1 cellular context compared by ENCODE assay signal in genomic region chr12:111367661-111368221, GRCh38.
A peak's percentile ranks its signal among the peaks of the same experiment; 100 is the strongest.
TF ChIP-seq lines count a peak whose summit lies in the region.

No MANE protein-coding gene starts in this region.

TF ChIP-seq in HepG2, 621 proteins besides CTCF, POLR2A, EP300 and RAD21 (continued from another document and continues in another):
- TF ChIP-seq TFDP2 (CRISPR knock-in tag; IDR thresholded peaks at IDR 0.05) = peak; percentile 50; the same call in 1 of the 2 replicates
- TF ChIP-seq KDM1A (CRISPR knock-in tag; IDR thresholded peaks at IDR 0.05) = peak; percentile 93
- peak; percentile 84 for TF ChIP-seq AKAP8 (CRISPR knock-in tag; IDR thresholded peaks at IDR 0.05)
- peak; percentile 45 for TF ChIP-seq CEBPG (CRISPR knock-in tag; IDR thresholded peaks at IDR 0.05)
- peak; percentile 57; the same call in 1 of the 2 replicates for TF ChIP-seq CHD4 (IDR thresholded peaks at IDR 0.05; ENCODE audit: borderline replicate concordance, low read length)
- TF ChIP-seq ZMAT3 (CRISPR knock-in tag; conservative IDR thresholded peaks at IDR 0.05) = peak; percentile 86; the same call in 1 of the 2 replicates
- TF ChIP-seq ZNF879 (CRISPR knock-in tag; IDR thresholded peaks at IDR 0.05) = no peak
- peak; percentile 77 for TF ChIP-seq THAP11 (CRISPR knock-in tag; IDR thresholded peaks at IDR 0.05)
- TF ChIP-seq, protein P1, sequence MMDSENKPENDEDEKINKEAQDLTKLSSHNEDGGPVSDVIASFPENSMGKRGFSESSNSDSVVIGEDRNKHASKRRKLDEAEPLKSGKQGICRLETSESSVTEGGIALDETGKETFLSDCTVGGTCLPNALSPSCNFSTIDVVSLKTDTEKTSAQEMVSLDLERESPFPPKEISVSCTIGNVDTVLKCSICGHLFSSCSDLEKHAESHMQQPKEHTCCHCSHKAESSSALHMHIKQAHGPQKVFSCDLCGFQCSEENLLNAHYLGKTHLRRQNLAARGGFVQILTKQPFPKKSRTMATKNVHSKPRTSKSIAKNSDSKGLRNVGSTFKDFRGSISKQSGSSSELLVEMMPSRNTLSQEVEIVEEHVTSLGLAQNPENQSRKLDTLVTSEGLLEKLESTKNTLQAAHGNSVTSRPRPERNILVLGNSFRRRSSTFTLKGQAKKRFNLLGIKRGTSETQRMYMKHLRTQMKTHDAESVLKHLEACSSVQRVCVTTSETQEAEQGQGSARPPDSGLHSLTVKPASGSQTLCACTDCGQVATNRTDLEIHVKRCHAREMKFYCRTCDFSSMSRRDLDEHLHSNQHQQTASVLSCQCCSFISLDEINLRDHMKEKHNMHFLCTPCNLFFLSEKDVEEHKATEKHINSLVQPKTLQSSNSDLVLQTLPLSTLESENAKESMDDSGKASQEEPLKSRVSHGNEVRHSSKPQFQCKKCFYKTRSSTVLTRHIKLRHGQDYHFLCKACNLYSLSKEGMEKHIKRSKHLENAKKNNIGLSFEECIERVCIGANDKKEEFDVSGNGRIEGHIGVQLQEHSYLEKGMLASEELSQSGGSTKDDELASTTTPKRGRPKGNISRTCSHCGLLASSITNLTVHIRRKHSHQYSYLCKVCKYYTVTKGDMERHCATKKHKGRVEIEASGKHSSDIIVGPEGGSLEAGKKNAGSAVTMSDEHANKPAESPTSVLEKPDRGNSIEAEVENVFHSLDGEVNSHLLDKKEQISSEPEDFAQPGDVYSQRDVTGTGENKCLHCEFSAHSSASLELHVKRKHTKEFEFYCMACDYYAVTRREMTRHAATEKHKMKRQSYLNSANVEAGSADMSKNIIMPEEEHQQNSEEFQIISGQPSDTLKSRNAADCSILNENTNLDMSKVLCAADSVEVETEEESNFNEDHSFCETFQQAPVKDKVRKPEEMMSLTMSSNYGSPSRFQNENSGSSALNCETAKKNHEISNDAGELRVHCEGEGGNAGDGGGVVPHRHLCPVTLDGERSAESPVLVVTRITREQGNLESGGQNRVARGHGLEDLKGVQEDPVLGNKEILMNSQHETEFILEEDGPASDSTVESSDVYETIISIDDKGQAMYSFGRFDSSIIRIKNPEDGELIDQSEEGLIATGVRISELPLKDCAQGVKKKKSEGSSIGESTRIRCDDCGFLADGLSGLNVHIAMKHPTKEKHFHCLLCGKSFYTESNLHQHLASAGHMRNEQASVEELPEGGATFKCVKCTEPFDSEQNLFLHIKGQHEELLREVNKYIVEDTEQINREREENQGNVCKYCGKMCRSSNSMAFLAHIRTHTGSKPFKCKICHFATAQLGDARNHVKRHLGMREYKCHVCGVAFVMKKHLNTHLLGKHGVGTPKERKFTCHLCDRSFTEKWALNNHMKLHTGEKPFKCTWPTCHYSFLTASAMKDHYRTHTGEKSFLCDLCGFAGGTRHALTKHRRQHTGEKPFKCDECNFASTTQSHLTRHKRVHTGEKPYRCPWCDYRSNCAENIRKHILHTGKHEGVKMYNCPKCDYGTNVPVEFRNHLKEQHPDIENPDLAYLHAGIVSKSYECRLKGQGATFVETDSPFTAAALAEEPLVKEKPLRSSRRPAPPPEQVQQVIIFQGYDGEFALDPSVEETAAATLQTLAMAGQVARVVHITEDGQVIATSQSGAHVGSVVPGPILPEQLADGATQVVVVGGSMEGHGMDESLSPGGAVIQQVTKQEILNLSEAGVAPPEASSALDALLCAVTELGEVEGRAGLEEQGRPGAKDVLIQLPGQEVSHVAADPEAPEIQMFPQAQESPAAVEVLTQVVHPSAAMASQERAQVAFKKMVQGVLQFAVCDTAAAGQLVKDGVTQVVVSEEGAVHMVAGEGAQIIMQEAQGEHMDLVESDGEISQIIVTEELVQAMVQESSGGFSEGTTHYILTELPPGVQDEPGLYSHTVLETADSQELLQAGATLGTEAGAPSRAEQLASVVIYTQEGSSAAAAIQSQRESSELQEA (CRISPR knock-in tag; IDR thresholded peaks at IDR 0.05; ENCODE audit: not compliant biosample characterization) = peak; percentile 40
- no peak for TF ChIP-seq ZNF83 (CRISPR knock-in tag; IDR thresholded peaks at IDR 0.05; ENCODE audit: borderline replicate concordance)
- no peak for TF ChIP-seq RNF2 (conservative IDR thresholded peaks at IDR 0.05; ENCODE audit: low read depth)
- TF ChIP-seq ZNF430 (CRISPR knock-in tag; IDR thresholded peaks at IDR 0.05) = 0 out of 2 replicates have a peak, but pooled peaks have one; percentile 35
- TF ChIP-seq MEIS1 (CRISPR knock-in tag; IDR thresholded peaks at IDR 0.05; ENCODE audit: borderline replicate concordance) = peak; percentile 82
- peak; percentile 59; the same call in 1 of the 2 replicates for TF ChIP-seq DMAP1 (CRISPR knock-in tag; IDR thresholded peaks at IDR 0.05)
- TF ChIP-seq ZNF550 (CRISPR knock-in tag; IDR thresholded peaks at IDR 0.05; ENCODE audit: borderline replicate concordance) = no peak
- TF ChIP-seq ZNF503 (CRISPR knock-in tag; IDR thresholded peaks at IDR 0.05) = peak; percentile 83
- no peak for TF ChIP-seq FOXA1 (IDR thresholded peaks at IDR 0.05)
- peak; percentile 86 for TF ChIP-seq FOXA1 (CRISPR knock-in tag; IDR thresholded peaks at IDR 0.05)
- peak; percentile 40; the same call in 1 of the 2 replicates for TF ChIP-seq ZSCAN21 (CRISPR knock-in tag; IDR thresholded peaks at IDR 0.05; ENCODE audit: borderline replicate concordance)
- no peak for TF ChIP-seq RBAK (CRISPR knock-in tag; IDR thresholded peaks at IDR 0.05)
- TF ChIP-seq, protein P2, sequence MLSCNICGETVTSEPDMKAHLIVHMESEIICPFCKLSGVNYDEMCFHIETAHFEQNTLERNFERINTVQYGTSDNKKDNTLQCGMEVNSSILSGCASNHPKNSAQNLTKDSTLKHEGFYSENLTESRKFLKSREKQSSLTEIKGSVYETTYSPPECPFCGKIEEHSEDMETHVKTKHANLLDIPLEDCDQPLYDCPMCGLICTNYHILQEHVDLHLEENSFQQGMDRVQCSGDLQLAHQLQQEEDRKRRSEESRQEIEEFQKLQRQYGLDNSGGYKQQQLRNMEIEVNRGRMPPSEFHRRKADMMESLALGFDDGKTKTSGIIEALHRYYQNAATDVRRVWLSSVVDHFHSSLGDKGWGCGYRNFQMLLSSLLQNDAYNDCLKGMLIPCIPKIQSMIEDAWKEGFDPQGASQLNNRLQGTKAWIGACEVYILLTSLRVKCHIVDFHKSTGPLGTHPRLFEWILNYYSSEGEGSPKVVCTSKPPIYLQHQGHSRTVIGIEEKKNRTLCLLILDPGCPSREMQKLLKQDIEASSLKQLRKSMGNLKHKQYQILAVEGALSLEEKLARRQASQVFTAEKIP (CRISPR knock-in tag; IDR thresholded peaks at IDR 0.05; ENCODE audit: borderline replicate concordance) = no peak
- TF ChIP-seq AHR (CRISPR knock-in tag; IDR thresholded peaks at IDR 0.05) = no peak
- peak; percentile 84; the same call in 1 of the 2 replicates for TF ChIP-seq ZNF792 (CRISPR knock-in tag; IDR thresholded peaks at IDR 0.05)
- no peak for TF ChIP-seq KAT7 (CRISPR knock-in tag; IDR thresholded peaks at IDR 0.05; ENCODE audit: borderline replicate concordance)
- TF ChIP-seq NCOA1 (CRISPR knock-in tag; IDR thresholded peaks at IDR 0.05) = no peak
- TF ChIP-seq NR2F2 (IDR thresholded peaks at IDR 0.05; ENCODE audit: borderline replicate concordance, low read depth) = peak; percentile 83
- TF ChIP-seq, protein P3, sequence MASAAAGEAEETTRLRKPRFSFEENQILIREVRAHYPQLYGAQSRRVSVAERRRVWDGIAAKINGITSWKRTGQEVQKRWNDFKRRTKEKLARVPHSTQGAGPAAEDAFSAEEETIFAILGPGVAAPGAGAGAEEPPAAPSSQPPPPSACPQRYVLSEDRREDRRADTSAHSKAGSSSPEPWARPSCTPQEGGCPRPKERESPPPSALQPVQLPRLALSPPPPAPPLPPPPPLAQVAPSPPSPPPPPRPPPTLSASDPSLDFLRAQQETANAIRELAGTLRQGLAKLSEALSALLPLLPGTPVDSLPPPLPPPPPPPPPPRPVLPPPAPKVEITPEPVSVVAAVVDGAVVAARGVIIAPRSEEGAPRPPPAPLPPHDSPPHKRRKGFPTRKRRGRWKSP (CRISPR knock-in tag; IDR thresholded peaks at IDR 0.05) = peak; percentile 52; the same call in 1 of the 2 replicates
- TF ChIP-seq ASH2L (IDR thresholded peaks at IDR 0.05; ENCODE audit: insufficient read length, low read depth, low read length) = no peak
- TF ChIP-seq KAT8 (CRISPR knock-in tag; IDR thresholded peaks at IDR 0.05) = peak; percentile 84
- TF ChIP-seq, protein P4, sequence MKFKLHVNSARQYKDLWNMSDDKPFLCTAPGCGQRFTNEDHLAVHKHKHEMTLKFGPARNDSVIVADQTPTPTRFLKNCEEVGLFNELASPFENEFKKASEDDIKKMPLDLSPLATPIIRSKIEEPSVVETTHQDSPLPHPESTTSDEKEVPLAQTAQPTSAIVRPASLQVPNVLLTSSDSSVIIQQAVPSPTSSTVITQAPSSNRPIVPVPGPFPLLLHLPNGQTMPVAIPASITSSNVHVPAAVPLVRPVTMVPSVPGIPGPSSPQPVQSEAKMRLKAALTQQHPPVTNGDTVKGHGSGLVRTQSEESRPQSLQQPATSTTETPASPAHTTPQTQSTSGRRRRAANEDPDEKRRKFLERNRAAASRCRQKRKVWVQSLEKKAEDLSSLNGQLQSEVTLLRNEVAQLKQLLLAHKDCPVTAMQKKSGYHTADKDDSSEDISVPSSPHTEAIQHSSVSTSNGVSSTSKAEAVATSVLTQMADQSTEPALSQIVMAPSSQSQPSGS (CRISPR knock-in tag; IDR thresholded peaks at IDR 0.05) = peak; percentile 75
- TF ChIP-seq ZFP41 (CRISPR knock-in tag; IDR thresholded peaks at IDR 0.05; ENCODE audit: borderline replicate concordance) = no peak
- peak; percentile 99 for TF ChIP-seq ETV5 (CRISPR knock-in tag; IDR thresholded peaks at IDR 0.05; ENCODE audit: borderline replicate concordance)
- peak; percentile 86 for TF ChIP-seq ZNF768 (CRISPR knock-in tag; IDR thresholded peaks at IDR 0.05)
- TF ChIP-seq ZNF530 (CRISPR knock-in tag; IDR thresholded peaks at IDR 0.05; ENCODE audit: low read depth) = no peak
- no peak for TF ChIP-seq KAT2B (IDR thresholded peaks at IDR 0.05; ENCODE audit: borderline replicate concordance, low read depth, low read length)
- TF ChIP-seq ESRRA (CRISPR knock-in tag; IDR thresholded peaks at IDR 0.05; ENCODE audit: low read depth) = peak; percentile 95
- TF ChIP-seq ZBTB42 (CRISPR knock-in tag; IDR thresholded peaks at IDR 0.05) = no peak
- TF ChIP-seq SPEN (CRISPR knock-in tag; IDR thresholded peaks at IDR 0.05; ENCODE audit: low read depth) = peak; percentile 86
- peak in 1 of 2 experiments; percentile 22; a peak in 1 of 4 replicates for TF ChIP-seq MAFK (conservative IDR thresholded peaks at IDR 0.05 in 1 of 2, IDR thresholded peaks at IDR 0.05 in 1 of 2; ENCODE audit: low read length in 2 of 2)
- TF ChIP-seq ZNF251 (CRISPR knock-in tag; IDR thresholded peaks at IDR 0.05) = no peak
- TF ChIP-seq, protein P5, sequence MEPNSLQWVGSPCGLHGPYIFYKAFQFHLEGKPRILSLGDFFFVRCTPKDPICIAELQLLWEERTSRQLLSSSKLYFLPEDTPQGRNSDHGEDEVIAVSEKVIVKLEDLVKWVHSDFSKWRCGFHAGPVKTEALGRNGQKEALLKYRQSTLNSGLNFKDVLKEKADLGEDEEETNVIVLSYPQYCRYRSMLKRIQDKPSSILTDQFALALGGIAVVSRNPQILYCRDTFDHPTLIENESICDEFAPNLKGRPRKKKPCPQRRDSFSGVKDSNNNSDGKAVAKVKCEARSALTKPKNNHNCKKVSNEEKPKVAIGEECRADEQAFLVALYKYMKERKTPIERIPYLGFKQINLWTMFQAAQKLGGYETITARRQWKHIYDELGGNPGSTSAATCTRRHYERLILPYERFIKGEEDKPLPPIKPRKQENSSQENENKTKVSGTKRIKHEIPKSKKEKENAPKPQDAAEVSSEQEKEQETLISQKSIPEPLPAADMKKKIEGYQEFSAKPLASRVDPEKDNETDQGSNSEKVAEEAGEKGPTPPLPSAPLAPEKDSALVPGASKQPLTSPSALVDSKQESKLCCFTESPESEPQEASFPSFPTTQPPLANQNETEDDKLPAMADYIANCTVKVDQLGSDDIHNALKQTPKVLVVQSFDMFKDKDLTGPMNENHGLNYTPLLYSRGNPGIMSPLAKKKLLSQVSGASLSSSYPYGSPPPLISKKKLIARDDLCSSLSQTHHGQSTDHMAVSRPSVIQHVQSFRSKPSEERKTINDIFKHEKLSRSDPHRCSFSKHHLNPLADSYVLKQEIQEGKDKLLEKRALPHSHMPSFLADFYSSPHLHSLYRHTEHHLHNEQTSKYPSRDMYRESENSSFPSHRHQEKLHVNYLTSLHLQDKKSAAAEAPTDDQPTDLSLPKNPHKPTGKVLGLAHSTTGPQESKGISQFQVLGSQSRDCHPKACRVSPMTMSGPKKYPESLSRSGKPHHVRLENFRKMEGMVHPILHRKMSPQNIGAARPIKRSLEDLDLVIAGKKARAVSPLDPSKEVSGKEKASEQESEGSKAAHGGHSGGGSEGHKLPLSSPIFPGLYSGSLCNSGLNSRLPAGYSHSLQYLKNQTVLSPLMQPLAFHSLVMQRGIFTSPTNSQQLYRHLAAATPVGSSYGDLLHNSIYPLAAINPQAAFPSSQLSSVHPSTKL (CRISPR knock-in tag; IDR thresholded peaks at IDR 0.05) = peak; percentile 97
- TF ChIP-seq ZNF850 (CRISPR knock-in tag; conservative IDR thresholded peaks at IDR 0.05) = no peak
